15 cellular contexts compared by ENCODE assay signal in genomic region chr1:2108877-2109580, GRCh38. TPM values are rescaled to one million over a fixed set of nuclear protein-coding genes. Genes with fewer than 3 reads are reported as not detected.
DNase-seq lines count a peak whose midpoint lies in the region; ATAC-seq and TF ChIP-seq lines count a peak whose summit lies in the region.
"Had no signal": no experiment of that assay in that cellular context is flagged by ENCODE, and none has a peak within 500 bp of the region (broad histone marks: within the 10 kb centered on the region; RNA-seq: fewer than 3 reads in every experiment).

No MANE protein-coding gene starts in this region.

- H3K27ac Mint-ChIP-seq in natural killer cell treated with Interleukin-12 subunit alpha and Interleukin-12 subunit beta and Interleukin-15 and Interleukin-18, amount 100 ng/mL, for 72 hours, result no peak overlapping the region
- H3K27ac Mint-ChIP-seq in natural killer cell, result no peak overlapping the region
- peak overlapping the region; percentile 65 for H3K27ac Mint-ChIP-seq in central memory CD8-positive, alpha-beta T cell (ENCODE audit: low read depth)
- no peak overlapping the region for H3K27ac Mint-ChIP-seq in nephron progenitor cell
- H3K27ac Mint-ChIP-seq in Calu3 (ENCODE audit: unreplicated experiment), result no peak overlapping the region
- H3K27ac Mint-ChIP-seq: HFFc6 had no signal

- H3K9me3 Mint-ChIP-seq in natural killer cell treated with Interleukin-12 subunit alpha and Interleukin-12 subunit beta and Interleukin-15 and Interleukin-18, amount 100 ng/mL, for 72 hours, result no peaks in the 10 kb centered on the region
- H3K9me3 Mint-ChIP-seq in natural killer cell (no peaks in the 10 kb centered on the region), nephron progenitor cell (no peaks in the 10 kb centered on the region), Calu3 (ENCODE audit: low read depth, unreplicated experiment) (no peaks in the 10 kb centered on the region)
- no peaks in the 10 kb centered on the region for H3K9me3 Mint-ChIP-seq in central memory CD8-positive, alpha-beta T cell
- H3K9me3 Mint-ChIP-seq: HFFc6 had no signal

- TF ChIP-seq CTCF in natural killer cell (IDR thresholded peaks at IDR 0.05), result no peak
- peak; percentile 4 for TF ChIP-seq CTCF in nephron progenitor cell (IDR thresholded peaks at IDR 0.05)
- no peak for TF ChIP-seq CTCF in omental fat pad (IDR thresholded peaks at IDR 0.05)
- no peak for TF ChIP-seq CTCF in Calu3 (IDR thresholded peaks at IDR 0.05; ENCODE audit: unreplicated experiment)

- no peak for ATAC-seq in natural killer cell treated with Interleukin-12 subunit alpha and Interleukin-12 subunit beta and Interleukin-15 and Interleukin-18, amount 100 ng/mL, for 72 hours
- no peak for ATAC-seq in natural killer cell
- ATAC-seq in central memory CD8-positive, alpha-beta T cell (replicated peaks; ENCODE audit: extremely low read depth, poor library complexity, severe bottlenecking), result no peak
- no peak for ATAC-seq in omental fat pad (ENCODE audit: low FRiP score)

- no peaks in the 10 kb centered on the region for H3K36me3 Mint-ChIP-seq in natural killer cell treated with Interleukin-12 subunit alpha and Interleukin-12 subunit beta and Interleukin-15 and Interleukin-18, amount 100 ng/mL, for 72 hours
- H3K36me3 Mint-ChIP-seq in natural killer cell (no peaks in the 10 kb centered on the region), nephron progenitor cell (ENCODE audit: low read depth) (no peaks in the 10 kb centered on the region), Calu3 (ENCODE audit: insufficient read depth, unreplicated experiment) (peaks cover under 1% of the 10 kb centered on the region)
- peaks cover 1% of the 10 kb centered on the region for H3K36me3 Mint-ChIP-seq in central memory CD8-positive, alpha-beta T cell (ENCODE audit: insufficient read depth)

- CTCF ChIA-PET in Calu3 (lab: Charles Lee), result no interaction called here

- no peaks in the 10 kb centered on the region for H3K27me3 Mint-ChIP-seq in natural killer cell treated with Interleukin-12 subunit alpha and Interleukin-12 subunit beta and Interleukin-15 and Interleukin-18, amount 100 ng/mL, for 72 hours
- H3K27me3 Mint-ChIP-seq in natural killer cell (ENCODE audit: low read depth in 2 of 2), result no peaks in the 10 kb centered on the region
- H3K27me3 Mint-ChIP-seq in central memory CD8-positive, alpha-beta T cell, result no peaks in the 10 kb centered on the region
- peaks cover 12% of the 10 kb centered on the region for H3K27me3 Mint-ChIP-seq in nephron progenitor cell (ENCODE audit: low read depth, poor library complexity)
- H3K27me3 Mint-ChIP-seq in Calu3 (ENCODE audit: unreplicated experiment), result no peaks in the 10 kb centered on the region

- DNase-seq in natural killer cell treated with Interleukin-12 subunit alpha and Interleukin-12 subunit beta and Interleukin-15 and Interleukin-18, amount 100 ng/mL, for 72 hours (ENCODE audit: low spot score), result peak; percentile 55
- no peak for DNase-seq in natural killer cell
- no peak for DNase-seq in central memory CD8-positive, alpha-beta T cell (ENCODE audit: low spot score in 2 of 2)
- DNase-seq in nephron progenitor cell, result no peak
- DNase-seq in stimulated activated CD4-positive, alpha-beta T cell treated with anti-CD3 and anti-CD28 coated beads, Interleukin-4, amount 100 ng/mL, for 4 hours, result no peak
- no peak for DNase-seq in activated naive CD4-positive, alpha-beta T cell treated with Interleukin-2 at 50 U/mL for 16 hours
- no peak for DNase-seq in omental fat pad (ENCODE audit: low spot score)
- no peak for DNase-seq in Calu3
- DNase-seq: HFFc6, MM.1S, NCI-H1105, NCI-H187, NCI-H345, NCI-H526 treated with DMSO at 0.1 percent for 48 hours, OCI-M1 had no signal

- H3K4me1 Mint-ChIP-seq in natural killer cell treated with Interleukin-12 subunit alpha and Interleukin-12 subunit beta and Interleukin-15 and Interleukin-18, amount 100 ng/mL, for 72 hours (ENCODE audit: low read depth in 2 of 2), result peaks cover 0 to 2% of the 10 kb centered on the region in 2 donors
- H3K4me1 Mint-ChIP-seq in natural killer cell (peaks cover 0 to 4% of the 10 kb centered on the region in 2 donors), nephron progenitor cell (peaks cover 34% of the 10 kb centered on the region), Calu3 (ENCODE audit: low read depth, unreplicated experiment) (no peaks in the 10 kb centered on the region)
- no peaks in the 10 kb centered on the region for H3K4me1 Mint-ChIP-seq in central memory CD8-positive, alpha-beta T cell

- intact Hi-C loops in natural killer cell (cut with micrococcal nuclease), result no loop called here
- intact Hi-C loops in Calu3 (cut with micrococcal nuclease; ENCODE audit: unreplicated experiment), result no loop called here

- no TSS peak for BruUV-seq in Calu3 (replicated peaks; lab: Mats Ljungman, UMichigan)

- no peak overlapping the region for H3K4me3 Mint-ChIP-seq in natural killer cell treated with Interleukin-12 subunit alpha and Interleukin-12 subunit beta and Interleukin-15 and Interleukin-18, amount 100 ng/mL, for 72 hours
- H3K4me3 Mint-ChIP-seq in natural killer cell (no peak overlapping the region), nephron progenitor cell (no peak overlapping the region), Calu3 (ENCODE audit: low read depth, unreplicated experiment) (no peak overlapping the region)
- H3K4me3 Mint-ChIP-seq in central memory CD8-positive, alpha-beta T cell, result no peak overlapping the region
- H3K4me3 Mint-ChIP-seq: HFFc6 had no signal

RNA-seq across cellular contexts. Expression of gene PRKCZ, which starts 58.8 kb away (rescaled TPM):
- total RNA-seq in natural killer cell treated with Interleukin-12 subunit alpha and Interleukin-12 subunit beta and Interleukin-15 and Interleukin-18, amount 100 ng/mL, for 72 hours, result 10 to 100 TPM; 10.8 to 13.2 TPM
- total RNA-seq in natural killer cell (10 to 100 TPM; 25.1 to 37.1 (median 30.5) TPM), omental fat pad (1 to 10 TPM; 2.5 to 8.1 (median 2.6) TPM), Calu3 (2022) (26.0 and 27.4 TPM in 2 replicates)
